Comparison of ENCODE assay signal across 8 cellular contexts in genomic region chr3:127820221-127820870, GRCh38. TPM values are rescaled to one million over a fixed set of nuclear protein-coding genes. Genes with fewer than 3 reads are reported as not detected.
DNase-seq lines count a peak whose midpoint lies in the region; ATAC-seq and TF ChIP-seq lines count a peak whose summit lies in the region.

No MANE protein-coding gene starts in this region.

- H3K4me3 Mint-ChIP-seq in CD14-positive monocyte, result peak overlapping the region; percentile 1 to 2

- DNase-seq in CD14-positive monocyte (ENCODE audit: low spot score) (no peak), ascending aorta (ENCODE audit: low spot score in 2 of 2) (no peak), mucosa of gallbladder (ENCODE audit: low spot score) (peak; percentile 53), LoVo (ENCODE audit: low spot score) (no peak)
- no peak for DNase-seq in effector memory CD4-positive, alpha-beta T cell

- ATAC-seq in HG03439 (IDR thresholded peaks at IDR 0.05; ENCODE audit: unreplicated experiment) (no peak), HG02763 (IDR thresholded peaks at IDR 0.05; ENCODE audit: unreplicated experiment) (no peak)

- peak overlapping the region in 4 of 7 donors; percentile 16 to 76 (median 62) for H3K27ac Mint-ChIP-seq in CD14-positive monocyte

- CTCF ChIA-PET in HEK293 (lab: Yijun Ruan, JAX), result interaction anchor here (1.2 kb wide), 1 partner anchor 27 kb away, joined by 3 read pairs; no protein-coding TSS in a partner anchor

- H3K36me3 ChIP-seq in HEK293 (ENCODE audit: control insufficient read depth in 2 of 2, insufficient read depth in 1 of 2, low read length in 2 of 2) (no peaks in the 10 kb centered on the region), ascending aorta (peaks cover 0 to 14% of the 10 kb centered on the region in 2 donors)
- H3K36me3 ChIP-seq in effector memory CD4-positive, alpha-beta T cell (ENCODE audit: control insufficient read depth, insufficient read depth, low read length), result no peaks in the 10 kb centered on the region

- intact Hi-C loops in CD14-positive monocyte (cut with micrococcal nuclease), result loop anchor here (5.0 to 10.0 kb wide), 4 partner anchors 43 to 168 kb away; no protein-coding TSS in a partner anchor
- intact Hi-C loops in ascending aorta (cut with DNase I), result loop anchor here (5.0 to 10.0 kb wide), 5 partner anchors 38 to 246 kb away; no protein-coding TSS in a partner anchor

- H3K27me3 ChIP-seq in ascending aorta, result no peaks in the 10 kb centered on the region
- peaks cover 15% of the 10 kb centered on the region for H3K27me3 ChIP-seq in effector memory CD4-positive, alpha-beta T cell (replicated peaks; ENCODE audit: control insufficient read depth, insufficient read depth, low read length, poor library complexity, severe bottlenecking)

- no peak for TF ChIP-seq CTCF in CD14-positive monocyte (IDR thresholded peaks at IDR 0.05)
- TF ChIP-seq CTCF in HEK293 (tag by site-specific recombination; IDR thresholded peaks at IDR 0.05), result no peak
- no peak for TF ChIP-seq CTCF in ascending aorta (IDR thresholded peaks at IDR 0.05)

- 0 out of 2 replicates have a peak, but pooled peaks cover 2% of the 10 kb centered on the region for H3K4me1 ChIP-seq in HEK293 (ENCODE audit: control insufficient read depth, insufficient read depth, low read length)
- H3K4me1 ChIP-seq in ascending aorta, result peaks cover 0 to 10% of the 10 kb centered on the region in 2 donors
- H3K4me1 ChIP-seq in effector memory CD4-positive, alpha-beta T cell (ENCODE audit: control insufficient read depth, insufficient read depth, low read length, poor library complexity, severe bottlenecking), result peaks cover 3% of the 10 kb centered on the region

- peaks cover 55% of the 10 kb centered on the region for H3K4me1 Mint-ChIP-seq in CD14-positive monocyte

- H3K9me3 Mint-ChIP-seq in CD14-positive monocyte, result peaks cover 0 to 4% (median 0%) of the 10 kb centered on the region in 7 donors

- H3K9me3 ChIP-seq in HEK293 (ENCODE audit: control insufficient read depth, insufficient read depth, low read depth, low read length) (no peaks in the 10 kb centered on the region), ascending aorta (no peaks in the 10 kb centered on the region)
- no peaks in the 10 kb centered on the region for H3K9me3 ChIP-seq in effector memory CD4-positive, alpha-beta T cell (ENCODE audit: control insufficient read depth, low read length)

- no peak overlapping the region for H3K4me3 ChIP-seq in HEK293 (ENCODE audit: low read depth, low read length)
- peak overlapping the region in 1 of 2 donors; percentile 29 for H3K4me3 ChIP-seq in ascending aorta
- H3K4me3 ChIP-seq in effector memory CD4-positive, alpha-beta T cell (ENCODE audit: insufficient read depth, low read depth, low read length, poor library complexity, severe bottlenecking), result no peak overlapping the region

- H3K27me3 Mint-ChIP-seq in CD14-positive monocyte (ENCODE audit: low read depth in 3 of 3), result peaks cover 9 to 25% (median 22%) of the 10 kb centered on the region in 3 donors

- H3K27ac ChIP-seq in HEK293 (ENCODE audit: extremely low read depth, low read depth, low read length), result no peak overlapping the region
- peak overlapping the region; percentile 86 to 88 for H3K27ac ChIP-seq in ascending aorta
- H3K27ac ChIP-seq in effector memory CD4-positive, alpha-beta T cell (ENCODE audit: insufficient read depth, low read length, poor library complexity, severe bottlenecking), result no peak overlapping the region

- POLR2A ChIA-PET in HEK293 (lab: Yijun Ruan, JAX), result no interaction called here

- peaks cover 0 to 9% of the 10 kb centered on the region in 2 donors for H3K36me3 Mint-ChIP-seq in CD14-positive monocyte

TF ChIP-seq in HEK293, 187 proteins besides CTCF, POLR2A, EP300 and RAD21:
- no peak for TF ChIP-seq ZNF639 (tag by site-specific recombination; IDR thresholded peaks at IDR 0.05)
- TF ChIP-seq ZNF391 (tag by site-specific recombination; IDR thresholded peaks at IDR 0.05; ENCODE audit: borderline replicate concordance, low read depth), result no peak
- TF ChIP-seq PRDM4 (tag by site-specific recombination; IDR thresholded peaks at IDR 0.05), result peak; percentile 50; the same call in 1 of the 2 replicates
- TF ChIP-seq, protein P1, sequence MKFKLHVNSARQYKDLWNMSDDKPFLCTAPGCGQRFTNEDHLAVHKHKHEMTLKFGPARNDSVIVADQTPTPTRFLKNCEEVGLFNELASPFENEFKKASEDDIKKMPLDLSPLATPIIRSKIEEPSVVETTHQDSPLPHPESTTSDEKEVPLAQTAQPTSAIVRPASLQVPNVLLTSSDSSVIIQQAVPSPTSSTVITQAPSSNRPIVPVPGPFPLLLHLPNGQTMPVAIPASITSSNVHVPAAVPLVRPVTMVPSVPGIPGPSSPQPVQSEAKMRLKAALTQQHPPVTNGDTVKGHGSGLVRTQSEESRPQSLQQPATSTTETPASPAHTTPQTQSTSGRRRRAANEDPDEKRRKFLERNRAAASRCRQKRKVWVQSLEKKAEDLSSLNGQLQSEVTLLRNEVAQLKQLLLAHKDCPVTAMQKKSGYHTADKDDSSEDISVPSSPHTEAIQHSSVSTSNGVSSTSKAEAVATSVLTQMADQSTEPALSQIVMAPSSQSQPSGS (tag by site-specific recombination; IDR thresholded peaks at IDR 0.05; ENCODE audit: low read depth), result no peak

RNA-seq across cellular contexts. Expression of gene MGLL, which starts 2.0 kb away (rescaled TPM):
- polyA plus RNA-seq in CD14-positive monocyte, result 1 to 10 TPM; 4.4 to 10.0 TPM
- total RNA-seq in ascending aorta, result 101 TPM
- total RNA-seq in mucosa of gallbladder, result 193 TPM

Comparison
In these comparisons a context has a peak if more than half of its experiments do, and no peak if none do; other contexts are left out.
1. H3K27ac ChIP-seq: peak in ascending aorta (2 of 2); none in HEK293 (single experiment) and effector memory CD4-positive, alpha-beta T cell (single experiment).